ENCODE assay signal across 18 cellular contexts in genomic region chr22:23177197-23177596, GRCh38. TPM values are rescaled to one million over a fixed set of nuclear protein-coding genes. Genes with fewer than 3 reads are reported as not detected.
DNase-seq lines count a peak whose midpoint lies in the region; ATAC-seq and TF ChIP-seq lines count a peak whose summit lies in the region.
"Had no signal": no experiment of that assay in that cellular context is flagged by ENCODE, and none has a peak within 500 bp of the region (broad histone marks: within the 10 kb centered on the region; RNA-seq: fewer than 3 reads in every experiment).

No MANE protein-coding gene starts in this region.

- no peak overlapping the region for H3K27ac Mint-ChIP-seq in CD4-positive, alpha-beta T cell

- peaks cover 28 to 54% (median 33%) of the 10 kb centered on the region in 3 donors for H3K4me1 ChIP-seq in esophagus squamous epithelium

- H3K27me3 ChIP-seq in CD4-positive, alpha-beta T cell (ENCODE audit: control insufficient read depth, insufficient read depth, low read length), result no peaks in the 10 kb centered on the region
- H3K27me3 ChIP-seq in esophagus squamous epithelium, result no peaks in the 10 kb centered on the region
- H3K27me3 ChIP-seq: uterus had no signal

- H3K27me3 Mint-ChIP-seq in CD4-positive, alpha-beta T cell, result no peaks in the 10 kb centered on the region

- H3K4me1 Mint-ChIP-seq in CD4-positive, alpha-beta T cell (ENCODE audit: low read depth), result peaks cover 29% of the 10 kb centered on the region

- intact Hi-C loops in CD4-positive, alpha-beta T cell (cut with DNase I, micrococcal nuclease), result no loop called here
- intact Hi-C loops in esophagus squamous epithelium (cut with DNase I), result no loop called here

- no peaks in the 10 kb centered on the region for H3K9me3 Mint-ChIP-seq in CD4-positive, alpha-beta T cell

- no peak for DNase-seq in CD4-positive, alpha-beta T cell
- DNase-seq in KBM-7 (peak; percentile 84), SKM-1 treated with dmso at 0.1 percent for 144 hours (lab: John Stamatoyannopoulos, UW; ENCODE audit: unreplicated experiment) (peak; percentile 64), esophagus squamous epithelium (lab: John Stamatoyannopoulos, UW) (no peak), ureter (ENCODE audit: low spot score) (no peak), medulla oblongata (ENCODE audit: extremely low spot score) (no peak), SHP77 (lab: John Stamatoyannopoulos, UW) (no peak)
- DNase-seq: activated CD4-positive, CD25-positive, alpha-beta regulatory T cell; activated gamma-delta T cell treated with Interleukin-2 at 50 U/mL for 16 hours; amniotic stem cell; caudate nucleus; NCI-H1092; NCI-H69; stimulated activated naive CD8-positive, alpha-beta T cell treated with anti-CD3 and anti-CD28 coated beads, Interleukin-15, Interleukin-2, amounts not matched to agents 100 U/mL and 50 U/mL, for 24 hours; SW 1271; uterus had no signal

- TF ChIP-seq CTCF in CD4-positive, alpha-beta T cell (IDR thresholded peaks at IDR 0.05), result no peak
- no peak for TF ChIP-seq CTCF in esophagus squamous epithelium (IDR thresholded peaks at IDR 0.05)

- no peak overlapping the region for H3K27ac ChIP-seq in CD4-positive, alpha-beta T cell (ENCODE audit: low read depth, low read length)
- H3K27ac ChIP-seq in esophagus squamous epithelium, result peak overlapping the region in 3 of 4 donors; percentile 57 to 91 (median 91)
- H3K27ac ChIP-seq: uterus had no signal

- H3K36me3 ChIP-seq in esophagus squamous epithelium, result no peaks in the 10 kb centered on the region
- H3K36me3 ChIP-seq: uterus had no signal

- no peak for ATAC-seq in CD4-positive, alpha-beta T cell (ENCODE audit: poor library complexity)
- ATAC-seq in HG03439 (IDR thresholded peaks at IDR 0.05; ENCODE audit: unreplicated experiment), result no peak
- ATAC-seq: stimulated activated naive CD8-positive, alpha-beta T cell treated with anti-CD3 and anti-CD28 coated beads, Interleukin-15, Interleukin-2, amounts not matched to agents 100 U/mL and 50 U/mL, for 24 hours had no signal

- POLR2A ChIA-PET in CD4-positive, alpha-beta T cell (lab: Charles Lee), result no interaction called here

- in situ Hi-C loops in KBM-7 (cut with MboI; ENCODE audit: low pct_unique_long_range_greater_than_20kb, low sequenced_read_pairs), result loop anchor here (10.0 kb wide), 1 partner anchor 108 kb away; no protein-coding TSS in a partner anchor

- no peak for TF ChIP-seq POLR2A in esophagus squamous epithelium (IDR thresholded peaks at IDR 0.05)

- peak overlapping the region; percentile 1 for H3K4me3 Mint-ChIP-seq in CD4-positive, alpha-beta T cell

- WGBS in esophagus squamous epithelium, 2 donors, result 58 to 68% methylated on average over 2 to 4 of the region's 4 CpGs

- H3K36me3 Mint-ChIP-seq in CD4-positive, alpha-beta T cell (ENCODE audit: low read depth), result peaks cover 4% of the 10 kb centered on the region

- CTCF ChIA-PET in CD4-positive, alpha-beta T cell (lab: Charles Lee), result interaction anchor here (1.0 to 3.2 kb wide), 3 partner anchors 33 to 113 kb away, joined by 3 to 48 read pairs (median 3); no protein-coding TSS in a partner anchor

- no peaks in the 10 kb centered on the region for H3K9me3 ChIP-seq in CD4-positive, alpha-beta T cell (ENCODE audit: control insufficient read depth, low read length)
- H3K9me3 ChIP-seq in esophagus squamous epithelium, result peaks cover 0 to 11% (median 0%) of the 10 kb centered on the region in 3 donors
- H3K9me3 ChIP-seq: uterus had no signal

- no peak overlapping the region for H3K4me3 ChIP-seq in esophagus squamous epithelium
- H3K4me3 ChIP-seq: uterus had no signal

RNA-seq across cellular contexts. Expression of gene BCR, which starts 3.1 kb away (rescaled TPM):
- total RNA-seq in CD4-positive, alpha-beta T cell, result 10 to 100 TPM; 60.0 to 64.8 TPM
- total RNA-seq in esophagus squamous epithelium (10 to 100 TPM; 38.7 to 50.0 (median 47.5) TPM), ureter (88.0 TPM)

RNA-seq across cellular contexts. Expression of gene RAB36, which starts 31.9 kb away (rescaled TPM):
- under 1 TPM; 0.77 to 0.87 TPM for total RNA-seq in CD4-positive, alpha-beta T cell
- total RNA-seq in esophagus squamous epithelium (1 to 10 TPM; 1.4 to 3.9 (median 2.3) TPM), ureter (21.5 TPM)

RNA-seq across cellular contexts. Expression of gene RSPH14, which starts 35.4 kb away (rescaled TPM):
- total RNA-seq in CD4-positive, alpha-beta T cell, result 1 to 10 TPM; 1.2 to 1.5 TPM
- total RNA-seq in esophagus squamous epithelium (not detected), ureter (0.89 TPM)
- total RNA-seq: RPMI7951 had no signal

Comparison
In these comparisons a context has a peak if more than half of its experiments do, and no peak if none do; other contexts are left out.
1. DNase-seq: peak in KBM-7 (single experiment) and SKM-1 treated with dmso at 0.1 percent for 144 hours (single experiment); none in CD4-positive, alpha-beta T cell (0 of 10), esophagus squamous epithelium (single experiment), ureter (single experiment), medulla oblongata (single experiment) and SHP77 (0 of 2).